1 cellular context compared by ENCODE assay signal in the genomic region with DNA sequence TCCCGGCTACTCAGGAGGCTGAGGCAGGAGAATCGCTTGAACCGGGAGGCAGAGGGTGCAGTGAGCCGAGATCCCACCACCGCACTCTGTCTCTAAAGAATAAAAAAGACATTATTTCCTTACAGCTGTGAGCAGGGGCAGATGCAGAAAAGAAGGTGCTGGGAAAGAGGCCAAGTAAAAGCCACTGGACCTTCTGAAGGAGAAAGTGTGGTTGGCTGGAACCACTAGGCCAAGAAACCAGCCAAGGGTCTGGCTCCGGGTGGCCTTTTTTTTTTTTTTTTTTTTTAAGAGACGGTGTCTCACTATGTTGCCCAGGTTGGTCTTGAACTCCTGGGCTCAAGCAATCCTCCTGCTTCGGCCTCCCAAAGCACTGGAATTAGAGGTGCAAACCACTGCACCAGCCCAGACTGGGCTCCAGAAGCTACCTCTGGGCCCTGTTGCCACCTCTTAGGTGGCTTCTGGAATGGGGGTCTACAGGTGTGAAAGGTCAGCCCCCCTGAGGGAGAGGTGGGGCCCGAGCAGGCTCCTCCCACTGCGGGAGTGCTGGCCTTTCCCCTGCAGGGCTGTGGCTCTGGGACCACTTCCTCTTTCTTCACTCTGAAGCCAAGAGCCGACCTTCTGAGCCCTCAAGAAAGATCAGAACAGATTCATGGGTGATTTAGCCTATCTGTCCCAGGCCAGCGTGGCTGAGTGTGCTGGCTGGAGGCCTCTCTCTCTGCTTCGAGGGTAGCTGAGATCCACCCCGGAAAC.
TF ChIP-seq lines count a peak whose summit lies in the region.

Gene FGD2 (plus strand): TSS at position 595 of the 750 bp plus-strand sequence. CDS start 163 bp downstream, outside the sequence.

TF ChIP-seq in GM23338, 12 proteins besides CTCF, POLR2A, EP300 and RAD21 (continued from another document):
- TF ChIP-seq ZNF114 (CRISPR knock-in tag; IDR thresholded peaks at IDR 0.05) (no peak), POLR2AphosphoS5 (IDR thresholded peaks at IDR 0.05; ENCODE audit: low read depth) (no peak), REST (IDR thresholded peaks at IDR 0.05; ENCODE audit: unreplicated experiment) (no peak), CREB1 (CRISPR knock-in tag; IDR thresholded peaks at IDR 0.05; ENCODE audit: low read depth) (no peak), JUNB (IDR thresholded peaks at IDR 0.05; ENCODE audit: unreplicated experiment) (no peak), EZH2phosphoT487 (IDR thresholded peaks at IDR 0.05; ENCODE audit: unreplicated experiment) (no peak), STAT1 (IDR thresholded peaks at IDR 0.05; ENCODE audit: unreplicated experiment) (no peak), ZNF331 (CRISPR knock-in tag; IDR thresholded peaks at IDR 0.05; ENCODE audit: low read depth) (no peak), NANOG (IDR thresholded peaks at IDR 0.05; ENCODE audit: borderline replicate concordance) (no peak)
TF ChIP-seq in GM23338: peak in this region for 0.
